ENCODE assay signal across 24 cellular contexts in the genomic region with DNA sequence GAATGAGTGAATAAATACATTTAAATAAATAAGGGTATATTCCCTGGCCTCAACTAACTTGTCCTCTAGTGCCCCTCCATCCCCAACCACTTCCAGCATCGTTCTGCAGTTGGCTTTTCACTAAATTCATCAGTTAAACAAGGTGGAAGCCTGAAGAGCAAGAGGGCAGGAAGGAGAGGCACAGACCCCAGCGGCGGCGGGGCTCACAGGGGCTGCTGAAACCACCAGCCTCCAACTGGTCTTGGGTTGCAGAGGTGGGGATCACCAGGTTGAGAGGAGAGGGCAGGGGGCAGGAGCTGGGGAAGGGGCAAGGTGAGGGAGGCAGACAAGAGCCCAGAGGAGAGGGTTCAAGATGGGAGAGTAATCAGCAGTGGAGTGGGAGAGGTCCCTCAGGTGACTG. TPM values are rescaled to one million over a fixed set of nuclear protein-coding genes. Genes with fewer than 3 reads are reported as not detected.
DNase-seq lines count a peak whose midpoint lies in the region; ATAC-seq, FAIRE-seq and TF ChIP-seq lines count a peak whose summit lies in the region.
"Had no signal": no experiment of that assay in that cellular context is flagged by ENCODE, and none has a peak within 500 bp of the region (broad histone marks: within the 10 kb centered on the region; RNA-seq: fewer than 3 reads in every experiment).

No MANE protein-coding gene starts in this region.

- H3K36me3 ChIP-seq in K562 (ENCODE audit: control insufficient read depth, insufficient read depth, low read length) (peaks cover 94% of the 10 kb centered on the region; the same call in 2 of the 3 replicates), tibial artery (no peaks in the 10 kb centered on the region)

- H3K27ac ChIP-seq in H9 (ENCODE audit: insufficient read length, low read depth, low read length), result no peak overlapping the region
- H3K27ac ChIP-seq in K562 (ENCODE audit: extremely low read depth, low read depth, low read length), result no peak overlapping the region
- H3K27ac ChIP-seq in tibial artery, result no peak overlapping the region
- H3K27ac ChIP-seq: GM23248, SK-N-MC had no signal

- H3K4me2 ChIP-seq in H9 (ENCODE audit: insufficient read depth, insufficient read length, low read length) (no peak overlapping the region), K562 (ENCODE audit: insufficient read depth, low read length) (no peak overlapping the region)

- TF ChIP-seq POLR2A in K562 (conservative IDR thresholded peaks at IDR 0.05), result no peak

- peaks cover 58% of the 10 kb centered on the region for H3K9me1 ChIP-seq in K562 (ENCODE audit: control insufficient read depth, insufficient read depth, low read length)

- H2BK12ac ChIP-seq in H9 (ENCODE audit: insufficient read length, low read depth, low read length), result no peak overlapping the region

- peaks cover 15% of the 10 kb centered on the region for H3K79me1 ChIP-seq in H9 (ENCODE audit: insufficient read depth, low read depth, low read length, poor library complexity, severe bottlenecking)

- peaks cover 54 to 64% of the 10 kb centered on the region in 2 experiments for H3K4me1 Mint-ChIP-seq in H9
- H3K4me1 Mint-ChIP-seq in nephron progenitor cell, result peaks cover 97% of the 10 kb centered on the region
- peaks cover 43% of the 10 kb centered on the region for H3K4me1 Mint-ChIP-seq in type B pancreatic cell (ENCODE audit: unreplicated experiment)
- H3K4me1 Mint-ChIP-seq: CD4-positive, CD25-positive, alpha-beta regulatory T cell had no signal

- H3K4ac ChIP-seq in H9 (ENCODE audit: low read depth, low read length), result no peak overlapping the region

- H3K9me3 Mint-ChIP-seq in H9 (no peaks in the 10 kb centered on the region), nephron progenitor cell (no peaks in the 10 kb centered on the region), type B pancreatic cell (no peaks in the 10 kb centered on the region)
- H3K9me3 Mint-ChIP-seq: CD4-positive, CD25-positive, alpha-beta regulatory T cell; T-cell had no signal

- H3K79me2 ChIP-seq in H9 (ENCODE audit: insufficient read depth, low read length), result peaks cover 26% of the 10 kb centered on the region; the same call in 1 of the 2 replicates
- H3K79me2 ChIP-seq in K562 (ENCODE audit: control insufficient read depth, insufficient read depth, low read length), result peaks cover 99% of the 10 kb centered on the region

- H4K20me1 ChIP-seq in H9 (ENCODE audit: control insufficient read depth, insufficient read depth, insufficient read length) (no peaks in the 10 kb centered on the region), K562 (replicated peaks; ENCODE audit: control insufficient read depth, insufficient read depth, low read length) (peaks cover 98% of the 10 kb centered on the region)

- H3K56ac ChIP-seq in H9 (ENCODE audit: insufficient read length, low read depth, low read length), result no peak overlapping the region

- in situ Hi-C loops in K562 (cut with MboI), result no loop called here

- H3K4me3 Mint-ChIP-seq in H9 (no peak overlapping the region), nephron progenitor cell (peak overlapping the region; percentile 50), type B pancreatic cell (no peak overlapping the region)
- H3K4me3 Mint-ChIP-seq: CD4-positive, CD25-positive, alpha-beta regulatory T cell; T-cell had no signal

- no peaks in the 10 kb centered on the region for H3K9me3 ChIP-seq in H9 (ENCODE audit: control insufficient read depth, low read depth, low read length)
- no peaks in the 10 kb centered on the region for H3K9me3 ChIP-seq in K562 (replicated peaks; ENCODE audit: control insufficient read depth, insufficient read depth, low read depth, low read length)
- H3K9me3 ChIP-seq in tibial artery, result no peaks in the 10 kb centered on the region

- FAIRE-seq in K562 (lab: Jason Lieb, UNC), result no peak

- DNase-seq in H9, result no peak
- DNase-seq in K562 (ENCODE audit: extremely low read depth in 1 of 4, low spot score in 3 of 4), result no peak
- DNase-seq in nephron progenitor cell, result no peak
- DNase-seq in type B pancreatic cell (ENCODE audit: extremely low spot score, unreplicated experiment), result no peak
- no peak for DNase-seq in tibial artery
- no peak for DNase-seq in cortex of kidney (lab: John Stamatoyannopoulos, UW)
- DNase-seq: CD4-positive, CD25-positive, alpha-beta regulatory T cell; DMS 273 treated with DMSO at 0.1 percent for 48 hours; DMS79 treated with DMSO at 0.1 percent for 48 hours; GM23248; HCEC 1CT; IMR-90; MV-4-11; NCI-H1105 treated with DMSO at 0.1 percent for 48 hours; NCI-H1694; NCI-H2081 treated with DMSO at 0.1 percent for 48 hours; NCI-H2171 treated with DMSO at 0.1 percent for 48 hours; NCI-H446; NCI-H526; SHP77; T-cell had no signal

- H3T11ph ChIP-seq in H9 (ENCODE audit: low read length), result no peak overlapping the region

- H3K27ac Mint-ChIP-seq in H9, result peak overlapping the region in 2 of 3 experiments; percentile 1 to 75; a peak in 1 of 7 replicates
- peak overlapping the region; percentile 84 for H3K27ac Mint-ChIP-seq in nephron progenitor cell
- H3K27ac Mint-ChIP-seq in type B pancreatic cell, result peak overlapping the region; percentile 51
- H3K27ac Mint-ChIP-seq: T-cell had no signal

- H4K8ac ChIP-seq in H9 (replicated peaks; ENCODE audit: insufficient read length, low read depth, low read length), result no peak overlapping the region

- TF ChIP-seq EP300 in K562 (IDR thresholded peaks at IDR 0.05; ENCODE audit: low read length), result no peak

- H2BK120ac ChIP-seq in H9 (ENCODE audit: low read depth, low read length, poor library complexity, severe bottlenecking), result no peak overlapping the region

- no peaks in the 10 kb centered on the region for H3K27me3 Mint-ChIP-seq in H9 (ENCODE audit: low read depth)
- peaks cover 3% of the 10 kb centered on the region for H3K27me3 Mint-ChIP-seq in nephron progenitor cell (ENCODE audit: low read depth, poor library complexity)
- no peaks in the 10 kb centered on the region for H3K27me3 Mint-ChIP-seq in type B pancreatic cell
- H3K27me3 Mint-ChIP-seq: CD4-positive, CD25-positive, alpha-beta regulatory T cell; T-cell had no signal

- no peak overlapping the region for H2BK20ac ChIP-seq in H9 (ENCODE audit: low read depth, low read length, poor library complexity, severe bottlenecking)

- H3K27me3 ChIP-seq in H9 (ENCODE audit: insufficient read depth, low read length), result no peaks in the 10 kb centered on the region
- no peaks in the 10 kb centered on the region for H3K27me3 ChIP-seq in K562 (ENCODE audit: control insufficient read depth in 2 of 2, insufficient read depth in 2 of 2, low read length in 2 of 2)
- peaks cover 0 to 3% of the 10 kb centered on the region in 2 donors for H3K27me3 ChIP-seq in tibial artery

- peaks cover 7 to 9% (median 8%) of the 10 kb centered on the region in 3 experiments; a peak in 5 of 7 replicates for H3K36me3 Mint-ChIP-seq in H9 (ENCODE audit: insufficient read depth in 1 of 3, low read depth in 3 of 3)
- peaks cover 24% of the 10 kb centered on the region for H3K36me3 Mint-ChIP-seq in nephron progenitor cell (ENCODE audit: low read depth)
- H3K36me3 Mint-ChIP-seq in type B pancreatic cell, result no peaks in the 10 kb centered on the region
- H3K36me3 Mint-ChIP-seq: CD4-positive, CD25-positive, alpha-beta regulatory T cell; T-cell had no signal

- H3K23me2 ChIP-seq in H9 (ENCODE audit: insufficient read length, low read depth, low read length, poor library complexity, severe bottlenecking), result no peaks in the 10 kb centered on the region

- CTCF ChIA-PET in K562 (lab: Yijun Ruan, JAX; ENCODE audit: low intra/inter-chr PET ratio), result no interaction called here

- no peak overlapping the region for H2BK5ac ChIP-seq in H9 (ENCODE audit: insufficient read length, low read length)

- no peak for TF ChIP-seq RAD21 in K562 (CRISPR knock-in tag; conservative IDR thresholded peaks at IDR 0.05 in 1 of 2, IDR thresholded peaks at IDR 0.05 in 1 of 2)

- no peak overlapping the region for H3K9ac ChIP-seq in H9 (ENCODE audit: extremely low read depth, insufficient read length, low read length)
- no peak overlapping the region; a peak in 1 of 4 replicates for H3K9ac ChIP-seq in K562 (ENCODE audit: insufficient read depth in 1 of 2, low read depth in 2 of 2, low read length in 2 of 2)
- H3K9ac ChIP-seq: GM23248 had no signal

- H4K91ac ChIP-seq in H9 (ENCODE audit: insufficient read length, low read depth, low read length), result no peak overlapping the region

- no peak overlapping the region for H2BK15ac ChIP-seq in H9 (ENCODE audit: low read depth, low read length)

- peaks cover 16% of the 10 kb centered on the region; the same call in 1 of the 2 replicates for H3K4me1 ChIP-seq in H9 (ENCODE audit: insufficient read depth, low read length)
- H3K4me1 ChIP-seq in K562 (replicated peaks in 1 of 2; ENCODE audit: control insufficient read depth in 2 of 2, insufficient read depth in 2 of 2, low read length in 2 of 2), result peaks cover 47 to 49% of the 10 kb centered on the region in 2 experiments
- no peaks in the 10 kb centered on the region for H3K4me1 ChIP-seq in tibial artery

- H3K23ac ChIP-seq in H9 (ENCODE audit: insufficient read length, low read depth, low read length), result no peak overlapping the region

- no peak for TF ChIP-seq CTCF in H9 (conservative IDR thresholded peaks at IDR 0.05)
- no peak for TF ChIP-seq CTCF in K562 (IDR thresholded peaks at IDR 0.05 in 2 of 3, conservative IDR thresholded peaks at IDR 0.05 in 1 of 3; ENCODE audit: insufficient read depth in 2 of 3, low read depth in 1 of 3, low read length in 3 of 3)
- no peak for TF ChIP-seq CTCF in nephron progenitor cell (IDR thresholded peaks at IDR 0.05)
- TF ChIP-seq CTCF in type B pancreatic cell (conservative IDR thresholded peaks at IDR 0.05), result no peak
- TF ChIP-seq CTCF in tibial artery (IDR thresholded peaks at IDR 0.05), result no peak

- H3K14ac ChIP-seq in H9 (ENCODE audit: insufficient read depth, low read length), result no peak overlapping the region

- no peak overlapping the region for H4K5ac ChIP-seq in H9 (ENCODE audit: insufficient read length, low read depth, low read length)

- no peak overlapping the region for H2AFZ ChIP-seq in H9 (ENCODE audit: low read length)
- H2AFZ ChIP-seq in K562 (ENCODE audit: low read depth, low read length), result no peak overlapping the region
- H2AFZ ChIP-seq: GM23248 had no signal

- H2AK5ac ChIP-seq in H9 (ENCODE audit: insufficient read length, low read length), result no peak overlapping the region

- BruUV-seq in K562 (replicated peaks; lab: Mats Ljungman, UMichigan), result no TSS peak

- H3K4me3 ChIP-seq in K562, result no peak overlapping the region
- H3K4me3 ChIP-seq in tibial artery, result no peak overlapping the region
- H3K4me3 ChIP-seq: GM23248, SK-N-MC had no signal

- no CpG with 5 or more reads among the region's 4 CpGs for WGBS in H9 (ENCODE audit: extremely low coverage, insufficient read length, low lambda C conversion rate)
- 87% methylated on average over 4 of the region's 4 CpGs for WGBS in K562 (ENCODE audit: insufficient coverage, low coverage, missing lambda C conversion rate)

- intact Hi-C loops in K562 (cut with micrococcal nuclease), result no loop called here
- intact Hi-C loops in tibial artery (cut with DNase I; ENCODE audit: low total_unique reads), result no loop called here

- H3K18ac ChIP-seq in H9 (ENCODE audit: insufficient read length, low read depth, low read length), result no peak overlapping the region

- no peak for ATAC-seq in K562
- ATAC-seq in GM19455 (IDR thresholded peaks at IDR 0.05; ENCODE audit: unreplicated experiment), result no peak
- ATAC-seq: T-cell had no signal

- POLR2A ChIA-PET in K562 (lab: Yijun Ruan, JAX), result interaction anchor here (0.8 to 1.3 kb wide), 2 partner anchors 13 to 19 kb away, joined by 3 read pairs; no protein-coding TSS in a partner anchor

RNA-seq across cellular contexts. Expression of a gene that starts 27.1 kb away (rescaled TPM):
- total RNA-seq in H9 (2021), result 30.0 and 31.8 TPM in 2 replicates
- total RNA-seq in K562 (2011; cell fraction: chromatin; rRNA removed; ENCODE audit: low replicate concordance), result 39.4 and 105 TPM in 2 replicates
- 101 and 127 TPM in 2 replicates for total RNA-seq in K562 (2011; cell fraction: nucleolus; rRNA removed)
- total RNA-seq in K562 (2011; cell fraction: nucleoplasm; rRNA removed), result 65.7 and 73.6 TPM in 2 replicates
- total RNA-seq in K562 (2014; rRNA removed), result 35.5 and 38.0 TPM in 2 replicates
- 12.7 and 15.0 TPM in 2 replicates for total RNA-seq in K562 (2014; rRNA removed; fragmentation: Illumina TruSeq; extraction: Trizol)
- 26.1 and 27.1 TPM in 2 replicates for total RNA-seq in K562 (2015; rRNA removed; fragmentation: Illumina TruSeq; extraction: Trizol)
- total RNA-seq in K562 (2021), result 41.6 and 45.8 TPM in 2 replicates
- polyA plus RNA-seq in K562 (2011; rRNA removed), result 17.5 and 24.6 TPM in 2 replicates
- polyA plus RNA-seq in K562 (2011; cell fraction: cytosol; rRNA removed), result 21.1 and 29.2 TPM in 2 replicates
- polyA plus RNA-seq in K562 (2011; cell fraction: nucleus; rRNA removed), result 43.7 and 67.2 TPM in 2 replicates
- 31.4 and 32.9 TPM in 2 replicates for polyA plus RNA-seq in K562 (2012)
- polyA plus RNA-seq in K562 (2014; fragmentation: Illumina TruSeq; extraction: Trizol), result 25.8 and 31.8 TPM in 2 replicates
- polyA plus RNA-seq in K562 (2014; fragmentation: Nextera tagmentation; extraction: Ambion mirVana), result 1 to 10 TPM; 1.5 to 1.9 TPM
- 25.6 and 31.5 TPM in 2 replicates for polyA plus RNA-seq in K562 (2014; rRNA removed)
- polyA minus RNA-seq in K562 (2011; rRNA and poly(A)+ RNA removed), result 19.7 and 25.9 TPM in 2 replicates
- 29.4 and 31.6 TPM in 2 replicates for polyA minus RNA-seq in K562 (2011; cell fraction: cytosol; rRNA and poly(A)+ RNA removed)
- polyA minus RNA-seq in K562 (2011; cell fraction: nucleus; rRNA and poly(A)+ RNA removed), result 22.3 and 24.7 TPM in 2 replicates
- 7.6 and 10.1 TPM in 2 replicates for total RNA-seq in type B pancreatic cell (ENCODE audit: low replicate concordance)
- total RNA-seq: GM23248, IMR-90 had no signal
- polyA plus RNA-seq: BJ, GM23248, IMR-90 had no signal
